In genomic region chr5:111143910-111144309, GRCh38 we compare ENCODE assay signal across 1 cellular context.
TF ChIP-seq lines count a peak whose summit lies in the region.

No MANE protein-coding gene starts in this region.

TF ChIP-seq in GM23338, 12 proteins besides CTCF, POLR2A, EP300 and RAD21 (continued from another document):
- TF ChIP-seq REST (IDR thresholded peaks at IDR 0.05; ENCODE audit: unreplicated experiment) (no peak), NANOG (IDR thresholded peaks at IDR 0.05; ENCODE audit: borderline replicate concordance) (no peak)
